Comparison of ENCODE assay signal across 8 cellular contexts in genomic region chr3:14178247-14179113, GRCh38. TPM values are rescaled to one million over a fixed set of nuclear protein-coding genes. Genes with fewer than 3 reads are reported as not detected.
A peak's percentile ranks its signal among the peaks of the same experiment; 100 is the strongest.
DNase-seq lines count a peak whose midpoint lies in the region; ATAC-seq and TF ChIP-seq lines count a peak whose summit lies in the region.

Gene LSM3, plus strand, starts transcription at chr3:14178817. Its CDS starts 44 bp downstream, at chr3:14178861.
Gene XPC, minus strand, starts transcription at chr3:14178601. Its CDS starts 33 bp downstream, at chr3:14178568.

- peaks cover 11% of the 10 kb centered on the region for H3K36me3 ChIP-seq in MG63

- H3K18ac ChIP-seq in H9 (ENCODE audit: insufficient read length, low read depth, low read length): peak within 1 kb of the TSS; percentile 81

- peaks cover 10 to 23% (median 20%) of the 10 kb centered on the region in 3 experiments for H3K36me3 Mint-ChIP-seq in H9 (ENCODE audit: insufficient read depth in 1 of 3, low read depth in 3 of 3)
- peaks cover 6% of the 10 kb centered on the region for H3K36me3 Mint-ChIP-seq in natural killer cell treated with Interleukin-12 subunit alpha and Interleukin-12 subunit beta and Interleukin-15 and Interleukin-18, amount 100 ng/mL, for 72 hours

- H3K4me3 ChIP-seq in MG63: peak within 1 kb of the TSS; percentile 77
- H3K4me3 ChIP-seq in fibroblast of pulmonary artery (replicated peaks; ENCODE audit: low read depth, low read length): peak within 1 kb of the TSS; percentile 67

- H3K27me3 ChIP-seq in H9 (ENCODE audit: insufficient read depth, low read length) (no peaks in the 10 kb centered on the region), MG63 (no peaks in the 10 kb centered on the region)

- no CpG with 5 or more reads among the region's 78 CpGs for WGBS in H9 (ENCODE audit: extremely low coverage, insufficient read length, low lambda C conversion rate)

- no peak within 1 kb of the TSS for H2BK20ac ChIP-seq in H9 (ENCODE audit: low read depth, low read length, poor library complexity, severe bottlenecking)

- peaks cover 11% of the 10 kb centered on the region; the same call in 1 of the 2 replicates for H3K79me2 ChIP-seq in H9 (ENCODE audit: insufficient read depth, low read length)

- peak; percentile 98 to 99 for ATAC-seq in natural killer cell treated with Interleukin-12 subunit alpha and Interleukin-12 subunit beta and Interleukin-15 and Interleukin-18, amount 100 ng/mL, for 72 hours
- ATAC-seq in stimulated activated naive CD8-positive, alpha-beta T cell treated with anti-CD3 and anti-CD28 coated beads, Interleukin-15, Interleukin-2, amounts not matched to agents 100 U/mL and 50 U/mL, for 24 hours: peak; percentile 95

- H3T11ph ChIP-seq in H9 (ENCODE audit: low read length): no peak within 1 kb of the TSS

- TF ChIP-seq CTCF in H9 (conservative IDR thresholded peaks at IDR 0.05): no peak
- TF ChIP-seq CTCF in fibroblast of pulmonary artery (IDR thresholded peaks at IDR 0.05; ENCODE audit: low read length, missing control alignments): no peak

- H3K4me1 ChIP-seq in H9 (ENCODE audit: insufficient read depth, low read length): no peaks in the 10 kb centered on the region

- H3K4me1 Mint-ChIP-seq in H9: peaks cover 26 to 33% of the 10 kb centered on the region in 2 experiments
- H3K4me1 Mint-ChIP-seq in natural killer cell treated with Interleukin-12 subunit alpha and Interleukin-12 subunit beta and Interleukin-15 and Interleukin-18, amount 100 ng/mL, for 72 hours (ENCODE audit: low read depth in 2 of 2): peaks cover 49 to 57% of the 10 kb centered on the region in 2 donors

- no peak within 1 kb of the TSS for H2BK15ac ChIP-seq in H9 (ENCODE audit: low read depth, low read length)

- H3K4me3 Mint-ChIP-seq in H9: peak within 1 kb of the TSS; percentile 98
- H3K4me3 Mint-ChIP-seq in natural killer cell treated with Interleukin-12 subunit alpha and Interleukin-12 subunit beta and Interleukin-15 and Interleukin-18, amount 100 ng/mL, for 72 hours: peak within 1 kb of the TSS; percentile 93

- H3K9ac ChIP-seq in H9 (ENCODE audit: extremely low read depth, insufficient read length, low read length): peak within 1 kb of the TSS; percentile 99

- H3K27ac Mint-ChIP-seq in H9: peak within 1 kb of the TSS; percentile 98 to 100 (median 100)
- peak within 1 kb of the TSS; percentile 94 to 95 for H3K27ac Mint-ChIP-seq in natural killer cell treated with Interleukin-12 subunit alpha and Interleukin-12 subunit beta and Interleukin-15 and Interleukin-18, amount 100 ng/mL, for 72 hours

- H2BK120ac ChIP-seq in H9 (ENCODE audit: low read depth, low read length, poor library complexity, severe bottlenecking): no peak within 1 kb of the TSS

- H2AFZ ChIP-seq in H9 (ENCODE audit: low read length): peak within 1 kb of the TSS; percentile 60

- peak within 1 kb of the TSS; percentile 27 for H3K56ac ChIP-seq in H9 (ENCODE audit: insufficient read length, low read depth, low read length)

- H3K23ac ChIP-seq in H9 (ENCODE audit: insufficient read length, low read depth, low read length): no peak within 1 kb of the TSS

- H3K23me2 ChIP-seq in H9 (ENCODE audit: insufficient read length, low read depth, low read length, poor library complexity, severe bottlenecking): peaks cover 13% of the 10 kb centered on the region

- H4K5ac ChIP-seq in H9 (ENCODE audit: insufficient read length, low read depth, low read length): no peak within 1 kb of the TSS

- DNase-seq in ELR (ENCODE audit: low read depth): peak; percentile 99
- peak; percentile 96 for DNase-seq in H9
- peak; percentile 84 for DNase-seq in MG63
- peak; percentile 95 for DNase-seq in SHP77 treated with DMSO at 0.1 percent for 48 hours (lab: John Stamatoyannopoulos, UW)
- DNase-seq in activated effector memory CD4-positive, alpha-beta T cell treated with anti-CD3 and anti-CD28 coated beads, Interleukin-2, amount 50 U/mL, for 16 hours: peak; percentile 99
- DNase-seq in fibroblast of pulmonary artery (ENCODE audit: low read depth): peak; percentile 100
- peak; percentile 96 for DNase-seq in natural killer cell treated with Interleukin-12 subunit alpha and Interleukin-12 subunit beta and Interleukin-15 and Interleukin-18, amount 100 ng/mL, for 72 hours (ENCODE audit: low spot score)
- peak; percentile 95 for DNase-seq in stimulated activated naive CD8-positive, alpha-beta T cell treated with anti-CD3 and anti-CD28 coated beads, Interleukin-15, Interleukin-2, amounts not matched to agents 100 U/mL and 50 U/mL, for 24 hours

- H2BK5ac ChIP-seq in H9 (ENCODE audit: insufficient read length, low read length): peak within 1 kb of the TSS; percentile 47

- peak within 1 kb of the TSS; percentile 89 for H3K14ac ChIP-seq in H9 (ENCODE audit: insufficient read depth, low read length)

- H3K4me2 ChIP-seq in H9 (ENCODE audit: insufficient read depth, insufficient read length, low read length): peak within 1 kb of the TSS; percentile 97

- H3K79me1 ChIP-seq in H9 (ENCODE audit: insufficient read depth, low read depth, low read length, poor library complexity, severe bottlenecking): peaks cover 2% of the 10 kb centered on the region

- no peaks in the 10 kb centered on the region for H3K9me3 ChIP-seq in H9 (ENCODE audit: control insufficient read depth, low read depth, low read length)
- H3K9me3 ChIP-seq in MG63: no peaks in the 10 kb centered on the region

- H3K27me3 Mint-ChIP-seq in H9 (ENCODE audit: low read depth): no peaks in the 10 kb centered on the region
- H3K27me3 Mint-ChIP-seq in natural killer cell treated with Interleukin-12 subunit alpha and Interleukin-12 subunit beta and Interleukin-15 and Interleukin-18, amount 100 ng/mL, for 72 hours: no peaks in the 10 kb centered on the region

- H4K91ac ChIP-seq in H9 (ENCODE audit: insufficient read length, low read depth, low read length): no peak within 1 kb of the TSS

- H2BK12ac ChIP-seq in H9 (ENCODE audit: insufficient read length, low read depth, low read length): no peak within 1 kb of the TSS

- peaks cover 0 to 3% of the 10 kb centered on the region in 2 experiments; a peak in 1 of 5 replicates for H3K9me3 Mint-ChIP-seq in H9
- H3K9me3 Mint-ChIP-seq in natural killer cell treated with Interleukin-12 subunit alpha and Interleukin-12 subunit beta and Interleukin-15 and Interleukin-18, amount 100 ng/mL, for 72 hours: no peaks in the 10 kb centered on the region

- H3K27ac ChIP-seq in H9 (ENCODE audit: insufficient read length, low read depth, low read length): no peak within 1 kb of the TSS

- H4K8ac ChIP-seq in H9 (replicated peaks; ENCODE audit: insufficient read length, low read depth, low read length): no peak within 1 kb of the TSS

- H2AK5ac ChIP-seq in H9 (ENCODE audit: insufficient read length, low read length): no peak within 1 kb of the TSS

- no peaks in the 10 kb centered on the region for H4K20me1 ChIP-seq in H9 (ENCODE audit: control insufficient read depth, insufficient read depth, insufficient read length)

- no peak within 1 kb of the TSS; the same call in 1 of the 2 replicates for H3K4ac ChIP-seq in H9 (ENCODE audit: low read depth, low read length)

RNA-seq across cellular contexts. Expression of gene LSM3, which starts in this region (rescaled TPM):
- 23.5 and 24.4 TPM in 2 replicates for total RNA-seq in H9 (2021)
- 19.7 and 27.5 TPM in 2 replicates for total RNA-seq in MG63 (2014; rRNA removed; shearing (Covaris generic); ENCODE audit: low replicate concordance)
- total RNA-seq in natural killer cell treated with Interleukin-12 subunit alpha and Interleukin-12 subunit beta and Interleukin-15 and Interleukin-18, amount 100 ng/mL, for 72 hours: 10 to 100 TPM; 15.1 to 15.2 TPM

RNA-seq across cellular contexts. Expression of gene XPC, which starts in this region (rescaled TPM):
- 25.6 and 30.3 TPM in 2 replicates for total RNA-seq in H9 (2021)
- total RNA-seq in MG63 (2014; rRNA removed; shearing (Covaris generic); ENCODE audit: low replicate concordance): 8.2 and 12.0 TPM in 2 replicates
- total RNA-seq in natural killer cell treated with Interleukin-12 subunit alpha and Interleukin-12 subunit beta and Interleukin-15 and Interleukin-18, amount 100 ng/mL, for 72 hours: 10 to 100 TPM; 24.6 to 31.5 TPM
